10 cellular contexts compared by ENCODE assay signal in genomic region chr5:41334758-41335157, GRCh38.
DNase-seq lines count a peak whose midpoint lies in the region; ATAC-seq, FAIRE-seq and TF ChIP-seq lines count a peak whose summit lies in the region.
"Had no signal": no experiment of that assay in that cellular context is flagged by ENCODE, and none has a peak within 500 bp of the region (broad histone marks: within the 10 kb centered on the region; RNA-seq: fewer than 3 reads in every experiment).

No MANE protein-coding gene starts in this region.

- no peak for TF ChIP-seq EP300 in A549 (IDR thresholded peaks at IDR 0.05)

- POLR2A ChIA-PET in A549 (lab: Yijun Ruan, JAX) = no interaction called here

- H3K4me2 ChIP-seq in A549 = peak overlapping the region; percentile 45

- H3K9me3 ChIP-seq in A549 (no peaks in the 10 kb centered on the region), left ventricle myocardium inferior (replicated peaks) (peaks cover 3% of the 10 kb centered on the region)
- H3K9me3 ChIP-seq: Peyer's patch had no signal

- no peaks in the 10 kb centered on the region for H3K36me3 ChIP-seq in left ventricle myocardium inferior
- no peaks in the 10 kb centered on the region for H3K36me3 ChIP-seq in H7 (replicated peaks; ENCODE audit: control insufficient read depth, insufficient read depth, low read length)
- H3K36me3 ChIP-seq: Peyer's patch had no signal

- no peak overlapping the region for H3K27ac ChIP-seq in A549
- H3K27ac ChIP-seq in left ventricle myocardium inferior (replicated peaks) = peak overlapping the region; percentile 79
- no peak overlapping the region for H3K27ac ChIP-seq in foreskin keratinocyte
- H3K27ac ChIP-seq: Peyer's patch had no signal

- H3K4me1 ChIP-seq in A549 (peaks cover 10% of the 10 kb centered on the region; the same call in 1 of the 3 replicates), left ventricle myocardium inferior (peaks cover 62% of the 10 kb centered on the region), foreskin keratinocyte (no peaks in the 10 kb centered on the region)
- H3K4me1 ChIP-seq: Peyer's patch had no signal

- CTCF ChIA-PET in A549 (lab: Yijun Ruan, JAX) = interaction anchor here (1.3 to 1.6 kb wide), 2 partner anchors 11 to 22 kb away, joined by 3 read pairs; no protein-coding TSS in a partner anchor

- no peak for TF ChIP-seq RAD21 in A549 (conservative IDR thresholded peaks at IDR 0.05 in 1 of 2, IDR thresholded peaks at IDR 0.05 in 1 of 2)

- no peak for TF ChIP-seq CTCF in A549 (IDR thresholded peaks at IDR 0.05)
- no peak for TF ChIP-seq CTCF in GM20000 (IDR thresholded peaks at IDR 0.05; ENCODE audit: extremely low read depth, missing control alignments)
- no peak for TF ChIP-seq CTCF in left ventricle myocardium inferior (IDR thresholded peaks at IDR 0.05; ENCODE audit: borderline replicate concordance)
- no peak for TF ChIP-seq CTCF in foreskin keratinocyte (conservative IDR thresholded peaks at IDR 0.05)

- DNase-seq in A549 (ENCODE audit: low read depth in 1 of 2, low spot score in 1 of 2) (no peak), GM20000 (ENCODE audit: low spot score) (peak; percentile 8), left ventricle myocardium inferior (peak; percentile 34), DMS 273 treated with DMSO at 0.1 percent for 48 hours (lab: John Stamatoyannopoulos, UW) (no peak), foreskin keratinocyte (no peak), NCI-H187 treated with DMSO at 0.1 percent for 48 hours (lab: John Stamatoyannopoulos, UW) (no peak), H7 (no peak)
- DNase-seq: activated T-cell treated with anti-CD3 and anti-CD28 coated beads, Interleukin-2, amount 50 U/mL, for 48 hours; Peyer's patch had no signal

- no peaks in the 10 kb centered on the region for H3K27me3 ChIP-seq in left ventricle myocardium inferior (ENCODE audit: low read depth)
- H3K27me3 ChIP-seq in foreskin keratinocyte = no peaks in the 10 kb centered on the region
- H3K27me3 ChIP-seq in H7 (ENCODE audit: control insufficient read depth, insufficient read depth, low read length) = no peaks in the 10 kb centered on the region
- H3K27me3 ChIP-seq: Peyer's patch had no signal

- 0 out of 6 replicates have a peak, but pooled peaks of 1 of the 2 experiments have one; percentile 39 for ATAC-seq in A549
- peak; percentile 70 for ATAC-seq in HG03469 (IDR thresholded peaks at IDR 0.05; ENCODE audit: unreplicated experiment)
- ATAC-seq in foreskin keratinocyte = no peak

- intact Hi-C loops in left ventricle myocardium inferior (cut with micrococcal nuclease) = no loop called here

- TF ChIP-seq POLR2A in A549 (IDR thresholded peaks at IDR 0.05; ENCODE audit: low read length) = no peak

- 28% methylated on average over 5 of the region's 5 CpGs for WGBS in A549 (ENCODE audit: missing lambda C conversion rate)

- H3K4me3 ChIP-seq in A549 (no peak overlapping the region), left ventricle myocardium inferior (no peak overlapping the region), H7 (ENCODE audit: insufficient read depth, low read depth, low read length) (no peak overlapping the region)
- H3K4me3 ChIP-seq: Peyer's patch had no signal

- FAIRE-seq in A549 (lab: Jason Lieb, UNC) = no peak

TF ChIP-seq in A549, 52 proteins besides CTCF, POLR2A, EP300 and RAD21:
- TF ChIP-seq POLR2AphosphoS2 (conservative IDR thresholded peaks at IDR 0.05; ENCODE audit: low read length) = no peak
- TF ChIP-seq HEYL (CRISPR knock-in tag; IDR thresholded peaks at IDR 0.05) = no peak
- no peak for TF ChIP-seq TFCP2L1 (CRISPR knock-in tag; IDR thresholded peaks at IDR 0.05)
- TF ChIP-seq CBX8 (IDR thresholded peaks at IDR 0.05) = no peak
- TF ChIP-seq ELK1 (IDR thresholded peaks at IDR 0.05; ENCODE audit: low read depth, low read length) = no peak
- no peak for TF ChIP-seq EHMT2 (IDR thresholded peaks at IDR 0.05; ENCODE audit: low read depth)
- TF ChIP-seq FOSB (CRISPR knock-in tag; IDR thresholded peaks at IDR 0.05) = no peak
- no peak for TF ChIP-seq RARB (CRISPR knock-in tag; IDR thresholded peaks at IDR 0.05)
- TF ChIP-seq ZNF302 (CRISPR knock-in tag; IDR thresholded peaks at IDR 0.05) = no peak
- no peak for TF ChIP-seq BHLHE40 (IDR thresholded peaks at IDR 0.05; ENCODE audit: low read depth, low read length)

Comparison
In these comparisons a context has a peak if more than half of its experiments do, and no peak if none do; other contexts are left out.
1. DNase-seq: peak in GM20000 (single experiment) and left ventricle myocardium inferior (single experiment); none in A549 (0 of 2), DMS 273 treated with DMSO at 0.1 percent for 48 hours (single experiment), foreskin keratinocyte (0 of 2), NCI-H187 treated with DMSO at 0.1 percent for 48 hours (single experiment) and H7 (single experiment).